5 cellular contexts compared by ENCODE assay signal in genomic region chr1:235134171-235134570, GRCh38.
"Had no signal": no experiment of that assay in that cellular context is flagged by ENCODE, and none has a peak within 500 bp of the region (broad histone marks: within the 10 kb centered on the region; RNA-seq: fewer than 3 reads in every experiment).

No MANE protein-coding gene starts in this region.

- H3K9me3 Mint-ChIP-seq: GM23338, H9, IgD-negative memory B cell had no signal

- H3K27ac Mint-ChIP-seq: GM23338, H9, IgD-negative memory B cell had no signal

- H3K27me3 Mint-ChIP-seq: IgD-negative memory B cell had no signal

- DNase-seq: H9, HCEC 1CT had no signal

- ATAC-seq: GM23338, HepG2 had no signal

- H3K4me3 Mint-ChIP-seq: GM23338, H9, IgD-negative memory B cell had no signal
